In the genomic region with DNA sequence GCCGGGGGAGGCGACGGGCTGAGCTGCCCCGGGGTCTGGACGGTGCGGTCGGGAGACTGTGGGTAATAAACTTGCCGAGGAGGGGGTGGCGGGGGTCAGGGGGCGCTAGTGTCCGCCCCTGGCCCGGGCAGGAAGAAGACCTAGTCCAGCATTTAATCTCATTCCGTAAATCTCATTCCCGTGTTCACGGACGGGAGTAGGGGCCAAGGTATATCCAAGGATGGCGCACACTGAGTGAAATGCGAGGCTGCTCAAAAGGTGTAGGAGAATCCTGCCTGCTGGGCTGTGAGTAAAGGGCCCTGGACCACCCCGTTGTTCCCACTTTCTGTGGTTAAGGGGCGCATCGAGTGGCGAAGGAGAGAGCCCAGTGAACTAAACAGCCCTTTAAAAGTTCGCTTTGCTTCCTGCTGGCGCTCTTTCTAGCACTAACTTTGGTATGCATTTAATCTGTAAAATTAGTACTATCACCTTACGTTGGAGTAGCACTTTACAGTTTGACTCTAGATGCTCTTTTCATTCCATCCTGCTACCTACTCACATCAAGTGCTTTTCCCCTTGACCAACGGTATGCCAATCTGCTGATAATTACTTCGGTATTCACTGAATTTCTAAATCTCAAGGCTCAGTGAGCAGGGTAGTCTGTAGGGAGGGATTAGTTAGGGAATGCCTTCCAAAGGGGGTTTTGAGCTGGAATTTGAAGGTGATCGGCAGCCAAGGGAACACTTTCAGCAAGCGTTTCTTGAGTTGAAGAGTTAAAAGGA, we compare ENCODE assay signal across 2 cellular contexts.
TF ChIP-seq lines count a peak whose summit lies in the region.

No MANE protein-coding gene starts in this region.

TF ChIP-seq in HCT116, 20 proteins besides CTCF, POLR2A, EP300 and RAD21 (continued from another document):
- TF ChIP-seq, protein P1, sequence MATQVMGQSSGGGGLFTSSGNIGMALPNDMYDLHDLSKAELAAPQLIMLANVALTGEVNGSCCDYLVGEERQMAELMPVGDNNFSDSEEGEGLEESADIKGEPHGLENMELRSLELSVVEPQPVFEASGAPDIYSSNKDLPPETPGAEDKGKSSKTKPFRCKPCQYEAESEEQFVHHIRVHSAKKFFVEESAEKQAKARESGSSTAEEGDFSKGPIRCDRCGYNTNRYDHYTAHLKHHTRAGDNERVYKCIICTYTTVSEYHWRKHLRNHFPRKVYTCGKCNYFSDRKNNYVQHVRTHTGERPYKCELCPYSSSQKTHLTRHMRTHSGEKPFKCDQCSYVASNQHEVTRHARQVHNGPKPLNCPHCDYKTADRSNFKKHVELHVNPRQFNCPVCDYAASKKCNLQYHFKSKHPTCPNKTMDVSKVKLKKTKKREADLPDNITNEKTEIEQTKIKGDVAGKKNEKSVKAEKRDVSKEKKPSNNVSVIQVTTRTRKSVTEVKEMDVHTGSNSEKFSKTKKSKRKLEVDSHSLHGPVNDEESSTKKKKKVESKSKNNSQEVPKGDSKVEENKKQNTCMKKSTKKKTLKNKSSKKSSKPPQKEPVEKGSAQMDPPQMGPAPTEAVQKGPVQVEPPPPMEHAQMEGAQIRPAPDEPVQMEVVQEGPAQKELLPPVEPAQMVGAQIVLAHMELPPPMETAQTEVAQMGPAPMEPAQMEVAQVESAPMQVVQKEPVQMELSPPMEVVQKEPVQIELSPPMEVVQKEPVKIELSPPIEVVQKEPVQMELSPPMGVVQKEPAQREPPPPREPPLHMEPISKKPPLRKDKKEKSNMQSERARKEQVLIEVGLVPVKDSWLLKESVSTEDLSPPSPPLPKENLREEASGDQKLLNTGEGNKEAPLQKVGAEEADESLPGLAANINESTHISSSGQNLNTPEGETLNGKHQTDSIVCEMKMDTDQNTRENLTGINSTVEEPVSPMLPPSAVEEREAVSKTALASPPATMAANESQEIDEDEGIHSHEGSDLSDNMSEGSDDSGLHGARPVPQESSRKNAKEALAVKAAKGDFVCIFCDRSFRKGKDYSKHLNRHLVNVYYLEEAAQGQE (IDR thresholded peaks at IDR 0.05; ENCODE audit: low read depth), result no peak

TF ChIP-seq in WTC11, 78 proteins besides CTCF, POLR2A, EP300 and RAD21 (continued from another document):
- TF ChIP-seq OVOL2 (CRISPR knock-in tag; IDR thresholded peaks at IDR 0.05; ENCODE audit: borderline replicate concordance), result no peak
- TF ChIP-seq, protein P2, sequence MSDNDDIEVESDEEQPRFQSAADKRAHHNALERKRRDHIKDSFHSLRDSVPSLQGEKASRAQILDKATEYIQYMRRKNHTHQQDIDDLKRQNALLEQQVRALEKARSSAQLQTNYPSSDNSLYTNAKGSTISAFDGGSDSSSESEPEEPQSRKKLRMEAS (CRISPR knock-in tag; IDR thresholded peaks at IDR 0.05), result no peak
